ENCODE assay signal across 20 cellular contexts in the genomic region with DNA sequence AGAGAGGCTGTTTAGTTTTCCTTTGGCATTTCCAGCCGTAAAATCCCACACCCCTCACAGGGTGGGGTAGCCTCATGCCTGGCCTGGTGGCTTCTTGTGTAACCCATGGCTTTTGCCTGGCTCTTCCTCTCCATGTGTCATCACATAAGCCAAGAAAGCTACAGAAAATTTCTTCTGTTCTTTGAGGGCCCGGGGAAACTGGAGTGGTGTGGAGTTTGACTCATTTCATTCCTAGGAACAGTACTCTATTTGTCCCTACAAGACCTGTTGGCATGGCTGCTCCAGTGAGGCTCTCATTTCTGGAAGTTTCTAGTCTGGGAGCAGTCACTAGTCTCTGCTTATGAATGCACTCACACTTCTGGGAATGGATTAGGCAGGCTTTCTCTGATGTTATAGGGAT.
DNase-seq lines count a peak whose midpoint lies in the region; ATAC-seq and TF ChIP-seq lines count a peak whose summit lies in the region.
"Had no signal": no experiment of that assay in that cellular context is flagged by ENCODE, and none has a peak within 500 bp of the region (broad histone marks: within the 10 kb centered on the region; RNA-seq: fewer than 3 reads in every experiment).

No MANE protein-coding gene starts in this region.

- H3K27me3 Mint-ChIP-seq in activated naive CD8-positive, alpha-beta T cell treated with anti-CD3 and anti-CD28 coated beads for 36 hours = no peaks in the 10 kb centered on the region
- H3K27me3 Mint-ChIP-seq: IgD-negative memory B cell had no signal

- no peak overlapping the region for H3K4me2 ChIP-seq in smooth muscle cell

- no peaks in the 10 kb centered on the region for H3K4me1 Mint-ChIP-seq in activated naive CD8-positive, alpha-beta T cell treated with anti-CD3 and anti-CD28 coated beads for 36 hours
- H3K4me1 Mint-ChIP-seq: CD14-positive monocyte, endodermal cell, IgD-negative memory B cell had no signal

- H3K4me1 ChIP-seq in smooth muscle cell (ENCODE audit: low read depth) = no peaks in the 10 kb centered on the region

- H3K27ac ChIP-seq in smooth muscle cell (ENCODE audit: low read depth) = peak overlapping the region; percentile 66
- H3K27ac ChIP-seq: SK-N-MC had no signal

- ATAC-seq in GM18520 (IDR thresholded peaks at IDR 0.05; ENCODE audit: unreplicated experiment) = no peak

- 29% methylated on average over 2 of the region's 2 CpGs for WGBS in smooth muscle cell (ENCODE audit: low lambda C conversion rate)

- no peaks in the 10 kb centered on the region for H3K36me3 Mint-ChIP-seq in activated naive CD8-positive, alpha-beta T cell treated with anti-CD3 and anti-CD28 coated beads for 36 hours
- H3K36me3 Mint-ChIP-seq: CD14-positive monocyte, mesothelial cell of epicardium had no signal

- no peaks in the 10 kb centered on the region for H3K27me3 ChIP-seq in smooth muscle cell (ENCODE audit: low read depth)

- H3K4me3 Mint-ChIP-seq in activated naive CD8-positive, alpha-beta T cell treated with anti-CD3 and anti-CD28 coated beads for 36 hours = no peak overlapping the region
- H3K4me3 Mint-ChIP-seq: CD14-positive monocyte, endodermal cell, IgD-negative memory B cell, mesothelial cell of epicardium had no signal

- no peaks in the 10 kb centered on the region for H3K9me3 ChIP-seq in smooth muscle cell (replicated peaks; ENCODE audit: low read depth)

- no peaks in the 10 kb centered on the region for H4K20me1 ChIP-seq in smooth muscle cell (ENCODE audit: low read depth)

- H3K79me2 ChIP-seq in smooth muscle cell (ENCODE audit: low read depth) = no peaks in the 10 kb centered on the region

- TF ChIP-seq CTCF in fibroblast of the aortic adventitia (IDR thresholded peaks at IDR 0.05; ENCODE audit: insufficient read depth, low read length) = no peak
- no peak for TF ChIP-seq CTCF in smooth muscle cell (IDR thresholded peaks at IDR 0.05; ENCODE audit: borderline replicate concordance, insufficient read depth, poor library complexity, severe bottlenecking)

- no peak overlapping the region for H3K9ac ChIP-seq in smooth muscle cell (ENCODE audit: low read depth)

- H3F3A ChIP-seq in smooth muscle cell (ENCODE audit: low read depth) = no peaks in the 10 kb centered on the region

- no peak overlapping the region for H2AFZ ChIP-seq in smooth muscle cell (ENCODE audit: low read depth)

- no peak overlapping the region for H3K27ac Mint-ChIP-seq in activated naive CD8-positive, alpha-beta T cell treated with anti-CD3 and anti-CD28 coated beads for 36 hours
- H3K27ac Mint-ChIP-seq: CD14-positive monocyte, endodermal cell, IgD-negative memory B cell, mesothelial cell of epicardium had no signal

- in situ Hi-C loops in SK-MEL-5 (cut with HindIII; ENCODE audit: low pct_unique_long_range_greater_than_20kb, low sequenced_read_pairs) = no loop called here

- H3K36me3 ChIP-seq in smooth muscle cell (ENCODE audit: low read depth) = no peaks in the 10 kb centered on the region

- DNase-seq in ELR (ENCODE audit: low read depth) = peak; percentile 23
- DNase-seq in SK-MEL-5 (ENCODE audit: low read depth, low spot score) = peak; percentile 43
- DNase-seq in fibroblast of the aortic adventitia (ENCODE audit: low read depth) = peak; percentile 50
- DNase-seq in smooth muscle cell (lab: John Stamatoyannopoulos, UW; ENCODE audit: unreplicated experiment) = no peak
- DNase-seq in stimulated activated CD4-positive, alpha-beta T cell treated with anti-CD3 and anti-CD28 coated beads, Interleukin-15, amount 100 ng/mL, for 24 hours = no peak
- DNase-seq in activated naive CD8-positive, alpha-beta T cell treated with anti-CD3 and anti-CD28 coated beads for 36 hours = no peak
- DNase-seq: activated CD4-positive, alpha-beta T cell treated with anti-CD3 and anti-CD28 coated beads, Interleukin-2, amount 50 U/mL, for 1 hour; activated naive CD4-positive, alpha-beta T cell treated with anti-CD3 and anti-CD28 coated beads, Interleukin-2, amount 50 U/mL, for 16 hours; central memory CD4-positive, alpha-beta T cell; DMS79 treated with DMSO at 0.1 percent for 48 hours; endodermal cell; NCI-H2029 treated with DMSO at 0.1 percent for 48 hours; NCI-H526 treated with DMSO at 0.1 percent for 48 hours; OCI-M1; stimulated activated CD4-positive, alpha-beta T cell treated with anti-CD3 and anti-CD28 coated beads, Interleukin-2, amount 100 ng/mL, for 48 hours had no signal

- no peaks in the 10 kb centered on the region for H3K9me3 Mint-ChIP-seq in activated naive CD8-positive, alpha-beta T cell treated with anti-CD3 and anti-CD28 coated beads for 36 hours
- H3K9me3 Mint-ChIP-seq: endodermal cell had no signal

- H3K4me3 ChIP-seq in fibroblast of the aortic adventitia (ENCODE audit: low read depth, low read length) (no peak overlapping the region), smooth muscle cell (no peak overlapping the region)
- H3K4me3 ChIP-seq: SK-N-MC had no signal

Comparison
In these comparisons a context has a peak if more than half of its experiments do, and no peak if none do; other contexts are left out.
1. DNase-seq: peak in ELR (single experiment), SK-MEL-5 (single experiment) and fibroblast of the aortic adventitia (single experiment); none in smooth muscle cell (single experiment), stimulated activated CD4-positive, alpha-beta T cell treated with anti-CD3 and anti-CD28 coated beads, Interleukin-15, amount 100 ng/mL, for 24 hours (single experiment) and activated naive CD8-positive, alpha-beta T cell treated with anti-CD3 and anti-CD28 coated beads for 36 hours (single experiment).